ENCODE assay signal across 8 cellular contexts in the genomic region with DNA sequence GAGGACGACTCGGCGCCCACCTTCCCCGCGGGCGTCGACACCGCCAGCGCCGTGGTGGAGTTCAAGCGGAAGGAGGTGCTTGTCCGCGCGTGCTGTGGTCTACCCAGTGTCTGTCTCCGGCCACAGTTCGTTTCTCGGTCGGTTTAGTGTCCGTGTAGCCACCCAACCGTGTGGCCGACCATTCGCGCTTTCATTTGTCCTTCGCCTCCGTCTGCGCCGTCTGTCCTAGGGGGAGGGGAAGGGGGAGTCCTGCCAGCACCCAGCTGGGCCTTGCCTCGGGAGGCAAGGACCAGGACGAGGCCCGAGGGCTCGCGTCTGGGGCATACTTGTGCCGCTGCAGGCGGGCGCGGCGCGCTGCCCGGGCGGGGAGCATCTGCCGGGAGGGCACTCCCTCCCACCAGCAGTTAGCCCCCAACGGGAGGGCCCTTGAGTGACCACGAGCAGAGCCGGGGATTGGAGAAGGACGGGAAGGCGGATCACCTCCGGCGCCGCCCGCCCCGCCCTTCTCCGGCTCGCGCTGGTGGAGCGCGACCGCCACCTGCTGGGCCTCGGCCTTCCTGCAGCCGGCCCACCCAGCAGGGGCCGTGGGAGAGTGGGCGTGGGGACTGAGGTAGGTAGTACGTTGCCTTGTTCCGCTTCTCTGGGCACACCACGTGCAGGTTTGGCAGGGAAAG. TPM values are rescaled to one million over a fixed set of nuclear protein-coding genes. Genes with fewer than 3 reads are reported as not detected.
DNase-seq lines count a peak whose midpoint lies in the region; ATAC-seq and TF ChIP-seq lines count a peak whose summit lies in the region.

No MANE protein-coding gene starts in this region.

- peak overlapping the region; percentile 44 for H3K4me3 ChIP-seq in Jurkat, Clone E6-1 (ENCODE audit: low read length)
- H3K4me3 ChIP-seq in cardiac muscle cell = peak overlapping the region; percentile 38
- peak overlapping the region; percentile 44 for H3K4me3 ChIP-seq in ovary
- H3K4me3 ChIP-seq in thymus (ENCODE audit: low read length) = peak overlapping the region; percentile 52

- ATAC-seq in GM21723 (IDR thresholded peaks at IDR 0.05; ENCODE audit: unreplicated experiment) = peak; percentile 87

- H3K27me3 ChIP-seq in cardiac muscle cell = peaks cover 32% of the 10 kb centered on the region
- H3K27me3 ChIP-seq in ovary = no peaks in the 10 kb centered on the region
- H3K27me3 ChIP-seq in thymus (ENCODE audit: control insufficient read depth, insufficient read depth) = peaks cover 16% of the 10 kb centered on the region

- H3K4me1 ChIP-seq in cardiac muscle cell (ENCODE audit: low read depth) = no peaks in the 10 kb centered on the region
- peaks cover 6% of the 10 kb centered on the region for H3K4me1 ChIP-seq in ovary (ENCODE audit: insufficient read depth)
- H3K4me1 ChIP-seq in thymus (ENCODE audit: control insufficient read depth, insufficient read depth, low read length) = peaks cover 2% of the 10 kb centered on the region

- peak; percentile 96 for TF ChIP-seq CTCF in cardiac muscle cell (IDR thresholded peaks at IDR 0.05; ENCODE audit: low read depth, low read length)
- TF ChIP-seq CTCF in ovary (IDR thresholded peaks at IDR 0.05) = peak; percentile 94 to 98 (median 96)

- no peaks in the 10 kb centered on the region for H3K36me3 ChIP-seq in cardiac muscle cell
- H3K36me3 ChIP-seq in ovary = no peaks in the 10 kb centered on the region
- H3K36me3 ChIP-seq in thymus (ENCODE audit: control insufficient read depth, insufficient read depth) = no peaks in the 10 kb centered on the region

- intact Hi-C loops in ovary (cut with DNase I) = loop anchor here (5.0 to 10.0 kb wide), 4 partner anchors 230 to 353 kb away; no protein-coding TSS in a partner anchor

- H3K27ac ChIP-seq in cardiac muscle cell (no peak overlapping the region), ovary (no peak overlapping the region), thymus (ENCODE audit: low read depth) (no peak overlapping the region)

- H3K36me3 Mint-ChIP-seq in activated naive CD8-positive, alpha-beta T cell = no peaks in the 10 kb centered on the region

- WGBS in ovary, 3 donors = 0 to 1% (median 0%) methylated on average over 53 to 64 of the region's 64 CpGs
- WGBS in thymus = under 1% methylated on average over 64 of the region's 64 CpGs

- H3K27me3 Mint-ChIP-seq in activated naive CD8-positive, alpha-beta T cell = peaks cover 14% of the 10 kb centered on the region

- DNase-seq in EH (ENCODE audit: low read depth) (peak; percentile 84), SKM-1 treated with dmso at 0.1 percent for 144 hours (lab: John Stamatoyannopoulos, UW; ENCODE audit: unreplicated experiment) (peak; percentile 42), cardiac muscle cell (ENCODE audit: low read depth in 1 of 2, low spot score in 1 of 2) (peak; percentile 84 to 85), ovary (peak; percentile 71 to 86 (median 79))
- DNase-seq in Jurkat, Clone E6-1 (ENCODE audit: low read depth, low spot score) = peak; percentile 22

- H3K4me1 Mint-ChIP-seq in activated naive CD8-positive, alpha-beta T cell (ENCODE audit: low read depth) = peaks cover 5% of the 10 kb centered on the region

- TF ChIP-seq EP300 in ovary (IDR thresholded peaks at IDR 0.05) = no peak

- peak overlapping the region; percentile 75 for H3K4me3 Mint-ChIP-seq in activated naive CD8-positive, alpha-beta T cell

- H3K27ac Mint-ChIP-seq in activated naive CD8-positive, alpha-beta T cell = no peak overlapping the region

- no peaks in the 10 kb centered on the region for H3K9me3 Mint-ChIP-seq in activated naive CD8-positive, alpha-beta T cell (ENCODE audit: low read depth)

- H3K9me3 ChIP-seq in cardiac muscle cell (ENCODE audit: low read depth) (no peaks in the 10 kb centered on the region), ovary (no peaks in the 10 kb centered on the region), thymus (ENCODE audit: control insufficient read depth) (no peaks in the 10 kb centered on the region)

- no peak for TF ChIP-seq POLR2A in ovary (IDR thresholded peaks at IDR 0.05)

RNA-seq across cellular contexts. Expression of gene RET, which starts 28.4 kb away (rescaled TPM):
- 1.6 TPM for polyA plus RNA-seq in Jurkat, Clone E6-1 (2012; ENCODE audit: insufficient read depth, insufficient read length)
- total RNA-seq in cardiac muscle cell = 0.07 and 0.09 TPM in 2 replicates
- polyA plus RNA-seq in cardiac muscle cell = not detected in 2 replicates
- 1 to 10 TPM in 2 of 7 donors, under 1 TPM in 5; 0.12 to 1.6 (median 0.92) TPM for total RNA-seq in ovary
- polyA plus RNA-seq in ovary = under 1 TPM; 0.38 to 0.75 TPM
- 0.37 TPM for polyA plus RNA-seq in thymus

RNA-seq across cellular contexts. Expression of gene CSGALNACT2, which starts 33.0 kb away (rescaled TPM):
- 22.8 TPM for polyA plus RNA-seq in Jurkat, Clone E6-1 (2012; ENCODE audit: insufficient read depth, insufficient read length)
- total RNA-seq in cardiac muscle cell (6.4 and 8.3 TPM in 2 replicates), ovary (10 to 100 TPM; 17.0 to 27.2 (median 22.3) TPM)
- polyA plus RNA-seq in cardiac muscle cell (9.9 and 11.6 TPM in 2 replicates), ovary (10 to 100 TPM; 14.8 to 21.8 TPM), thymus (21.2 TPM)

Comparison
In these comparisons a context has a peak if more than half of its experiments do, and no peak if none do; other contexts are left out.
1. DNase-seq: peak in every context shown above with its lines; median percentile 84 in cardiac muscle cell; 84 in EH; 79 in ovary; 42 in SKM-1 treated with dmso at 0.1 percent for 144 hours; 22 in Jurkat, Clone E6-1.